ENCODE assay signal across 8 cellular contexts in the genomic region with DNA sequence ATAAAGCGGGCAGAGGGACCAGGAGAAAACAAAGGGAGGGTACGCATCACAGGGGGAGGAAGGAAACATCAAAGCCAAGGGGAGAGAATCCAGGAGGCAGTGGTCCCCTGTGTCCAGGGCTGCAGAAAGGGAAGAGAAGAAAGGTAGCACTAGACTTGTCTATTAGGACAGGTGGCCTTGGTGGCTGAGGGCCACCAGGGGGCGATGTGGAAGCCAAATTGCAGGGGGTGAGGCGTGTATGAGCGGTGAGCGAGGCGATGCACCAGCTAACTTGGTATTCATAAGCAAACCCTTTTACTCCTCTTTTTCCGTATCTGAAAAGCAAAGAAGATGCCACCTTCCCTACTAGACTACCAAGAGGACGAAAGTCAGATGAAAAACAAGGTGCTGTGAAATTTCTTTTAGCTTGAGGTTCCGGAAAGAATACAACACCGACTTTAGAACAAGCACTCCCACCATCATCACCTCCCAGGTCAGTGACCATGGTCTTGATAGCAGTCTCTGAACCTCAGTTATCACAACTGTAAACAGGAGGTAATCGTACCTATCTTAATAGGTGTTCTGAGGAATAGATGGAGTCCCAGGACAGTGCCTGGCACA.
DNase-seq lines count a peak whose midpoint lies in the region; ATAC-seq and TF ChIP-seq lines count a peak whose summit lies in the region.

No MANE protein-coding gene starts in this region.

- peaks cover 14% of the 10 kb centered on the region for H3K4me1 Mint-ChIP-seq in type B pancreatic cell (ENCODE audit: unreplicated experiment)

- H3K36me3 Mint-ChIP-seq in type B pancreatic cell, result no peaks in the 10 kb centered on the region

- no peak overlapping the region for H3K4me3 Mint-ChIP-seq in type B pancreatic cell

- no peaks in the 10 kb centered on the region for H3K9me3 Mint-ChIP-seq in type B pancreatic cell

- H3K27ac Mint-ChIP-seq in type B pancreatic cell, result no peak overlapping the region

- peak; percentile 78 for TF ChIP-seq CTCF in type B pancreatic cell (conservative IDR thresholded peaks at IDR 0.05)

- ATAC-seq in GM18861 (IDR thresholded peaks at IDR 0.05; ENCODE audit: unreplicated experiment), result peak; percentile 70
- no peak for ATAC-seq in GM18873 (IDR thresholded peaks at IDR 0.05; ENCODE audit: low FRiP score, unreplicated experiment)

- H3K27me3 Mint-ChIP-seq in type B pancreatic cell, result peaks cover 19% of the 10 kb centered on the region

- peak; percentile 51 for DNase-seq in AG20443 (ENCODE audit: low spot score)
- peak; percentile 21 to 37 for DNase-seq in Kasumi-1 (lab: John Stamatoyannopoulos, UW)
- DNase-seq in activated naive CD4-positive, alpha-beta T cell treated with anti-CD3 and anti-CD28 coated beads, Interleukin-2, amount 50 U/mL, for 16 hours, result peak; percentile 14
- peak; percentile 71 for DNase-seq in iPS-NIHi11 (ENCODE audit: low spot score)
- DNase-seq in type B pancreatic cell (ENCODE audit: extremely low spot score, unreplicated experiment), result no peak
- DNase-seq in NCI-H1105 treated with DMSO at 0.1 percent for 48 hours (lab: John Stamatoyannopoulos, UW), result no peak

Comparison
In these comparisons a context has a peak if more than half of its experiments do, and no peak if none do; other contexts are left out.
1. DNase-seq: peak in AG20443 (single experiment), Kasumi-1 (2 of 2), activated naive CD4-positive, alpha-beta T cell treated with anti-CD3 and anti-CD28 coated beads, Interleukin-2, amount 50 U/mL, for 16 hours (single experiment) and iPS-NIHi11 (single experiment); none in type B pancreatic cell (single experiment) and NCI-H1105 treated with DMSO at 0.1 percent for 48 hours (single experiment).